12 cellular contexts compared by ENCODE assay signal in genomic region chr5:168364738-168365550, GRCh38.
DNase-seq lines count a peak whose midpoint lies in the region; ATAC-seq, FAIRE-seq and TF ChIP-seq lines count a peak whose summit lies in the region.
"Had no signal": no experiment of that assay in that cellular context is flagged by ENCODE, and none has a peak within 500 bp of the region (broad histone marks: within the 10 kb centered on the region; RNA-seq: fewer than 3 reads in every experiment).

No MANE protein-coding gene starts in this region.

- no peaks in the 10 kb centered on the region for H3K27me3 Mint-ChIP-seq in Calu3 (ENCODE audit: unreplicated experiment)
- H3K27me3 Mint-ChIP-seq in activated T-helper 1 cell treated with anti-CD3 and anti-CD28 coated beads, Interleukin-12 subunit alpha, Interleukin-12 subunit beta, Interleukin-2, Interleukin-4 antibody, amounts not matched to agents 30 ng/mL and 10 ng/mL and 1 ng/mL, durations not matched to agents 14 hours and 24 hours and 36 hours (ENCODE audit: insufficient read depth) = peaks cover 5% of the 10 kb centered on the region

- H3K4me1 ChIP-seq in SJSA1 (replicated peaks) = peaks cover 31% of the 10 kb centered on the region
- H3K4me1 ChIP-seq: ascending aorta had no signal

- intact Hi-C loops in Calu3 (cut with micrococcal nuclease; ENCODE audit: unreplicated experiment) = loop anchor here (1.0 to 2.0 kb wide), 5 partner anchors 16 to 95 kb away; no protein-coding TSS in a partner anchor
- intact Hi-C loops in activated T-helper 1 cell treated with anti-CD3 and anti-CD28 coated beads, Interleukin-12 subunit alpha, Interleukin-12 subunit beta, Interleukin-2, Interleukin-4 antibody, amounts not matched to agents 30 ng/mL and 10 ng/mL and 1 ng/mL, durations not matched to agents 14 hours and 24 hours and 36 hours (cut with micrococcal nuclease) = no loop called here

- H3K4me1 Mint-ChIP-seq in Calu3 (ENCODE audit: low read depth, unreplicated experiment) = peaks cover 71% of the 10 kb centered on the region
- H3K4me1 Mint-ChIP-seq in activated T-helper 1 cell treated with anti-CD3 and anti-CD28 coated beads, Interleukin-12 subunit alpha, Interleukin-12 subunit beta, Interleukin-2, Interleukin-4 antibody, amounts not matched to agents 30 ng/mL and 10 ng/mL and 1 ng/mL, durations not matched to agents 14 hours and 24 hours and 36 hours (ENCODE audit: low read depth) = no peaks in the 10 kb centered on the region
- H3K4me1 Mint-ChIP-seq: activated CD4-positive, alpha-beta T cell treated with anti-CD3 and anti-CD28 coated beads, Interleukin-2, amount 10 ng/mL, durations not matched to agents 24 days and 14 days had no signal

- 0 out of 2 replicates have a peak overlapping the region, but pooled peaks have one; percentile 25 for H3K27ac ChIP-seq in SJSA1
- H3K27ac ChIP-seq: ascending aorta, KMS-11 had no signal

- ATAC-seq in omental fat pad (ENCODE audit: low FRiP score) (peak; percentile 41), GM19023 (IDR thresholded peaks at IDR 0.05; ENCODE audit: unreplicated experiment) (no peak)

- H3K9me3 ChIP-seq in SJSA1 (replicated peaks) = no peaks in the 10 kb centered on the region
- H3K9me3 ChIP-seq: ascending aorta had no signal

- peak overlapping the region; percentile 72 for H3K27ac Mint-ChIP-seq in Calu3 (ENCODE audit: unreplicated experiment)
- no peak overlapping the region for H3K27ac Mint-ChIP-seq in activated T-helper 1 cell treated with anti-CD3 and anti-CD28 coated beads, Interleukin-12 subunit alpha, Interleukin-12 subunit beta, Interleukin-2, Interleukin-4 antibody, amounts not matched to agents 30 ng/mL and 10 ng/mL and 1 ng/mL, durations not matched to agents 14 hours and 24 hours and 36 hours
- H3K27ac Mint-ChIP-seq: activated CD4-positive, alpha-beta T cell treated with anti-CD3 and anti-CD28 coated beads, Interleukin-2, amount 10 ng/mL, durations not matched to agents 24 days and 14 days had no signal

- CTCF ChIA-PET in Calu3 (lab: Charles Lee) = interaction anchor here (1.0 to 6.7 kb wide), 13 partner anchors 11 to 95 kb away, joined by 3 to 38 read pairs (median 5); no protein-coding TSS in a partner anchor

- DNase-seq in Calu3 (peak; percentile 66), SJSA1 (ENCODE audit: low read depth in 1 of 2, low spot score in 2 of 2) (peak in 1 of 2 experiments; percentile 22), fibroblast of pulmonary artery (ENCODE audit: low read depth) (peak; percentile 42), omental fat pad (ENCODE audit: low spot score) (no peak), NCI-H187 treated with DMSO at 0.1 percent for 48 hours (lab: John Stamatoyannopoulos, UW) (no peak), GM12891 (ENCODE audit: insufficient read length, low spot score) (no peak)
- DNase-seq in activated T-helper 1 cell treated with anti-CD3 and anti-CD28 coated beads, Interleukin-12 subunit alpha, Interleukin-12 subunit beta, Interleukin-2, Interleukin-4 antibody, amounts not matched to agents 30 ng/mL and 10 ng/mL and 1 ng/mL, durations not matched to agents 14 hours and 24 hours and 36 hours (ENCODE audit: low spot score) = no peak
- DNase-seq: activated CD4-positive, alpha-beta T cell treated with anti-CD3 and anti-CD28 coated beads, Interleukin-2, amount 10 ng/mL, durations not matched to agents 24 days and 14 days; stimulated activated naive CD4-positive, alpha-beta T cell had no signal

- peaks cover 49% of the 10 kb centered on the region for H3K36me3 Mint-ChIP-seq in Calu3 (ENCODE audit: insufficient read depth, unreplicated experiment)
- no peaks in the 10 kb centered on the region for H3K36me3 Mint-ChIP-seq in activated T-helper 1 cell treated with anti-CD3 and anti-CD28 coated beads, Interleukin-12 subunit alpha, Interleukin-12 subunit beta, Interleukin-2, Interleukin-4 antibody, amounts not matched to agents 30 ng/mL and 10 ng/mL and 1 ng/mL, durations not matched to agents 14 hours and 24 hours and 36 hours (ENCODE audit: low read depth)

- TF ChIP-seq POLR2A in GM12891 (IDR thresholded peaks at IDR 0.05; ENCODE audit: low read depth, low read length) = no peak

- no peaks in the 10 kb centered on the region for H3K9me3 Mint-ChIP-seq in Calu3 (ENCODE audit: low read depth, unreplicated experiment)
- no peaks in the 10 kb centered on the region for H3K9me3 Mint-ChIP-seq in activated T-helper 1 cell treated with anti-CD3 and anti-CD28 coated beads, Interleukin-12 subunit alpha, Interleukin-12 subunit beta, Interleukin-2, Interleukin-4 antibody, amounts not matched to agents 30 ng/mL and 10 ng/mL and 1 ng/mL, durations not matched to agents 14 hours and 24 hours and 36 hours
- H3K9me3 Mint-ChIP-seq: activated CD4-positive, alpha-beta T cell treated with anti-CD3 and anti-CD28 coated beads, Interleukin-2, amount 10 ng/mL, durations not matched to agents 24 days and 14 days had no signal

- H3K36me3 ChIP-seq in SJSA1 = no peaks in the 10 kb centered on the region
- H3K36me3 ChIP-seq: ascending aorta had no signal

- FAIRE-seq in GM12891 (lab: Jason Lieb, UNC) = no peak

- peak overlapping the region; percentile 49 for H3K4me3 Mint-ChIP-seq in Calu3 (ENCODE audit: low read depth, unreplicated experiment)
- no peak overlapping the region for H3K4me3 Mint-ChIP-seq in activated T-helper 1 cell treated with anti-CD3 and anti-CD28 coated beads, Interleukin-12 subunit alpha, Interleukin-12 subunit beta, Interleukin-2, Interleukin-4 antibody, amounts not matched to agents 30 ng/mL and 10 ng/mL and 1 ng/mL, durations not matched to agents 14 hours and 24 hours and 36 hours
- H3K4me3 Mint-ChIP-seq: activated CD4-positive, alpha-beta T cell treated with anti-CD3 and anti-CD28 coated beads, Interleukin-2, amount 10 ng/mL, durations not matched to agents 24 days and 14 days had no signal

- H3K4me3 ChIP-seq in SJSA1 (no peak overlapping the region), fibroblast of pulmonary artery (replicated peaks; ENCODE audit: low read depth, low read length) (no peak overlapping the region)
- H3K4me3 ChIP-seq: ascending aorta had no signal

- TF ChIP-seq CTCF in Calu3 (IDR thresholded peaks at IDR 0.05; ENCODE audit: unreplicated experiment) = no peak
- no peak for TF ChIP-seq CTCF in fibroblast of pulmonary artery (IDR thresholded peaks at IDR 0.05; ENCODE audit: low read length, missing control alignments)
- TF ChIP-seq CTCF in omental fat pad (IDR thresholded peaks at IDR 0.05) = no peak

- BruUV-seq in Calu3 (replicated peaks; lab: Mats Ljungman, UMichigan) = no TSS peak

- no peaks in the 10 kb centered on the region for H3K27me3 ChIP-seq in SJSA1 (replicated peaks)
- H3K27me3 ChIP-seq: ascending aorta had no signal

TF ChIP-seq in GM12891, 5 proteins besides CTCF, POLR2A, EP300 and RAD21:
- TF ChIP-seq POLR2AphosphoS5 (IDR thresholded peaks at IDR 0.05; ENCODE audit: low read depth, low read length) = no peak
- no peak for TF ChIP-seq TAF1 (IDR thresholded peaks at IDR 0.05; ENCODE audit: low read depth, low read length)
- no peak for TF ChIP-seq PAX5 (IDR thresholded peaks at IDR 0.05; ENCODE audit: insufficient read depth, low read length, severe bottlenecking)
- no peak for TF ChIP-seq SPI1 (IDR thresholded peaks at IDR 0.05; ENCODE audit: low read depth, low read length)
- no peak for TF ChIP-seq POU2F2 (IDR thresholded peaks at IDR 0.05; ENCODE audit: low read depth, low read length)
TF ChIP-seq in GM12891: peak in this region for 0.

Comparison
In these comparisons a context has a peak if more than half of its experiments do, and no peak if none do; other contexts are left out.
1. DNase-seq: peak in Calu3 (single experiment) and fibroblast of pulmonary artery (single experiment); none in omental fat pad (single experiment), activated T-helper 1 cell treated with anti-CD3 and anti-CD28 coated beads, Interleukin-12 subunit alpha, Interleukin-12 subunit beta, Interleukin-2, Interleukin-4 antibody, amounts not matched to agents 30 ng/mL and 10 ng/mL and 1 ng/mL, durations not matched to agents 14 hours and 24 hours and 36 hours (single experiment), NCI-H187 treated with DMSO at 0.1 percent for 48 hours (single experiment) and GM12891 (single experiment).